Comparison of ENCODE assay signal across 35 cellular contexts in the genomic region with DNA sequence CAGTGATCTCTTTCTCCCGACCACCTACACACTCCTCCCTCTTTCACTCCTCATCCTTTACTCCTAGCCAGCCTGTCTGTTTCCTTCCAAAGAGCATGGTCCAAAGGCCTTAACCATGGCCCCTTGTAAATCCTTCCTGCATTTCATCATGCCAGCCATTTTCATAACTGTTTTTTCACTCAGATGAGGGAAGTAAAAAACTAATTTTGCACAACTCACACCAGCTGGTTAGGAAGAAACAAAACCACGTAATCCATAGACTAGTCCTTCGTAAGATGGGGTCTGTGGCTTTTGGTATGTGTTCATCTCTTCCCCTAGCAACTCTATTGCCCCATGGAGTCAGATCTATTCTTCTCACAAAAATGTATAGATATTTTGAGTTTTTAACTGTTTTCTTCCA.
"Had no signal": no experiment of that assay in that cellular context is flagged by ENCODE, and none has a peak within 500 bp of the region (broad histone marks: within the 10 kb centered on the region; RNA-seq: fewer than 3 reads in every experiment).

No MANE protein-coding gene starts in this region.

- H3K27me3 Mint-ChIP-seq: activated CD4-positive, alpha-beta T cell treated with anti-CD3 and anti-CD28 coated beads for 36 hours; activated naive CD8-positive, alpha-beta T cell treated with anti-CD3 and anti-CD28 coated beads for 36 hours; naive thymus-derived CD4-positive, alpha-beta T cell had no signal

- H3K27ac Mint-ChIP-seq: activated CD4-positive, alpha-beta T cell treated with anti-CD3 and anti-CD28 coated beads for 36 hours; activated naive CD8-positive, alpha-beta T cell treated with anti-CD3 and anti-CD28 coated beads for 36 hours; naive thymus-derived CD4-positive, alpha-beta T cell; stimulated activated naive B cell treated with anti-CD40 and anti-IgM and Interleukin-4, amounts not matched to agents 10 μg/mL and 1 μg/mL and 100 μg/mL, for 72 hours; T-helper 2 cell treated with Interferon-gamma antibody and Interleukin-4, amounts not matched to agents 5 μg/mL and 100 μg/mL, for 36 hours had no signal

- H3K36me3 Mint-ChIP-seq: activated naive CD8-positive, alpha-beta T cell treated with anti-CD3 and anti-CD28 coated beads for 36 hours; naive thymus-derived CD4-positive, alpha-beta T cell; stimulated activated naive B cell treated with anti-CD40 and anti-IgM and Interleukin-4, amounts not matched to agents 10 μg/mL and 1 μg/mL and 100 μg/mL, for 72 hours had no signal

- ATAC-seq: activated CD4-positive, alpha-beta T cell treated with anti-CD3 and anti-CD28 coated beads for 36 hours; body of pancreas; gastroesophageal sphincter; left colon; naive thymus-derived CD4-positive, alpha-beta T cell; pancreas; psoas muscle; stimulated activated naive B cell treated with anti-CD40 and anti-IgM and Interleukin-4, amounts not matched to agents 10 μg/mL and 1 μg/mL and 100 μg/mL, for 72 hours had no signal

- H3K36me3 ChIP-seq: adrenal gland, gastroesophageal sphincter, pancreas, sigmoid colon, stomach, thyroid gland, upper lobe of left lung, vagina had no signal

- H3K4me1 Mint-ChIP-seq: activated CD4-positive, alpha-beta T cell treated with anti-CD3 and anti-CD28 coated beads for 36 hours; activated naive CD8-positive, alpha-beta T cell treated with anti-CD3 and anti-CD28 coated beads for 36 hours; naive thymus-derived CD4-positive, alpha-beta T cell; stimulated activated naive B cell treated with anti-CD40 and anti-IgM and Interleukin-4, amounts not matched to agents 10 μg/mL and 1 μg/mL and 100 μg/mL, for 72 hours had no signal

- H3K4me1 ChIP-seq: adrenal gland, body of pancreas, gastroesophageal sphincter, pancreas, psoas muscle, stomach, thyroid gland, upper lobe of left lung had no signal

- H3K4me3 ChIP-seq: adrenal gland, body of pancreas, coronary artery, dorsolateral prefrontal cortex, gastroesophageal sphincter, pancreas, psoas muscle, sigmoid colon, stomach, thyroid gland, upper lobe of left lung, vagina had no signal

- H3K4me3 Mint-ChIP-seq: activated CD4-positive, alpha-beta T cell treated with anti-CD3 and anti-CD28 coated beads for 36 hours; activated naive CD8-positive, alpha-beta T cell treated with anti-CD3 and anti-CD28 coated beads for 36 hours; naive thymus-derived CD4-positive, alpha-beta T cell; neural crest cell; stimulated activated naive B cell treated with anti-CD40 and anti-IgM and Interleukin-4, amounts not matched to agents 10 μg/mL and 1 μg/mL and 100 μg/mL, for 72 hours; T-helper 2 cell treated with Interferon-gamma antibody and Interleukin-4, amounts not matched to agents 5 μg/mL and 100 μg/mL, for 36 hours had no signal

- H3K9me3 ChIP-seq: adrenal gland, body of pancreas, gastroesophageal sphincter, pancreas, psoas muscle, sigmoid colon, stomach, thyroid gland, upper lobe of left lung, vagina had no signal

- H3K9me3 Mint-ChIP-seq: activated naive CD8-positive, alpha-beta T cell treated with anti-CD3 and anti-CD28 coated beads for 36 hours; neural crest cell; stimulated activated naive B cell treated with anti-CD40 and anti-IgM and Interleukin-4, amounts not matched to agents 10 μg/mL and 1 μg/mL and 100 μg/mL, for 72 hours; T-helper 2 cell treated with Interferon-gamma antibody and Interleukin-4, amounts not matched to agents 5 μg/mL and 100 μg/mL, for 36 hours had no signal

- DNase-seq: activated CD4-positive, alpha-beta T cell treated with anti-CD3 and anti-CD28 coated beads for 36 hours; activated CD4-positive, CD25-positive, alpha-beta regulatory T cell; activated CD8-positive, alpha-beta memory T cell treated with anti-CD3 and anti-CD28 coated beads for 24 hours; activated effector memory CD4-positive, alpha-beta T cell treated with Interleukin-2 at 50 U/mL for 16 hours; activated naive CD4-positive, alpha-beta T cell treated with Interleukin-2 at 50 U/mL for 16 hours; activated naive CD8-positive, alpha-beta T cell treated with anti-CD3 and anti-CD28 coated beads for 36 hours; adrenal gland; aorta; body of pancreas; cerebellar nuclear complex; dorsolateral prefrontal cortex; effector memory CD4-positive, alpha-beta T cell; erythroblast; head of caudate nucleus; hippocampal formation; kidney; left colon; mammary epithelial cell; naive thymus-derived CD4-positive, alpha-beta T cell; nucleus accumbens; pancreas; psoas muscle; sigmoid colon; small intestine; stimulated activated CD4-positive, alpha-beta T cell treated with anti-CD3 and anti-CD28 coated beads, Interleukin-4, amount 100 ng/mL, for 24 hours; stimulated activated CD8-positive, alpha-beta memory T cell treated with anti-CD3 and anti-CD28 coated beads, Interleukin-4, amount 100 ng/mL, for 48 hours; stimulated activated naive B cell treated with anti-CD40 and anti-IgM and Interleukin-4, amounts not matched to agents 10 μg/mL and 1 μg/mL and 100 μg/mL, for 72 hours; stomach; thyroid gland; upper lobe of left lung had no signal
